12 cellular contexts compared by ENCODE assay signal in the genomic region with DNA sequence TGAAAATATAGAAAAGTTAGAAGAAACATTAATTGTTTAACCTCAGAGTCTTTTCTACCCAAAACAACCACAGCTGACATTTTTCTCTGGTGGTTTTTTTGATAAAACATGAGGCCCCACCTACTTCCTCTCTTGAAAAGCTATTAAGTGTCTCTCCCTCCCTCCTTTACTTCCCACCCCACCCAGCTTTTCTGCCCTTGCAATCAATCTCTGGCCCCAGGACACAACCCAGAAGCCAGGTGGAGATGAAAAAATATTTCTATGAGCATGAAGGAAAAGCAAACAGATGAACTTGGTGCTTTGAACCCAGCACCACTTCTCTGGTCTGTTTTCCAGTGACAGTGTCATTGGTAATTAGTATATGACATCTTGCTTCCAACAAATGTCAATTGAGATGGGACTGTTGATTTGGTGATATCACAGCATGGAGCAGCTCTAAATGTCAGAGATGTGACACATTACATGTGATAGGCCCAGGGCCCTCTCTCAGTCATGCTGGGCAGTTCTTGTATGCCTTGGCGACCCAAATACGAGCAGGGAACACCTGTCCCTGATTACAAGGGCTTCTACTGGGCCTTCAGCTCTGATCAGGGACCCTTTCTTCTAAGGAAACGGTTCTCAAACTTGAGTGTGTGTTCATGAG. TPM values are rescaled to one million over a fixed set of nuclear protein-coding genes. Genes with fewer than 3 reads are reported as not detected.
DNase-seq lines count a peak whose midpoint lies in the region; ATAC-seq and TF ChIP-seq lines count a peak whose summit lies in the region.
"Had no signal": no experiment of that assay in that cellular context is flagged by ENCODE, and none has a peak within 500 bp of the region (broad histone marks: within the 10 kb centered on the region; RNA-seq: fewer than 3 reads in every experiment).

No MANE protein-coding gene starts in this region.

- H3K4me3 Mint-ChIP-seq in activated naive CD8-positive, alpha-beta T cell treated with anti-CD3 and anti-CD28 coated beads, Interleukin-2, amount 50 U/mL, for 24 hours: peak overlapping the region; percentile 57
- no peak overlapping the region for H3K4me3 Mint-ChIP-seq in stimulated activated naive B cell treated with anti-CD40 and anti-IgM and Interleukin-4, amounts not matched to agents 10 μg/mL and 1 μg/mL and 100 μg/mL, for 72 hours

- peaks cover 10% of the 10 kb centered on the region for H3K36me3 Mint-ChIP-seq in activated naive CD8-positive, alpha-beta T cell treated with anti-CD3 and anti-CD28 coated beads, Interleukin-2, amount 50 U/mL, for 24 hours (ENCODE audit: low read depth)
- H3K36me3 Mint-ChIP-seq in stimulated activated naive B cell treated with anti-CD40 and anti-IgM and Interleukin-4, amounts not matched to agents 10 μg/mL and 1 μg/mL and 100 μg/mL, for 72 hours: peaks cover 12% of the 10 kb centered on the region in 2 donors

- H3K4me1 Mint-ChIP-seq in activated naive CD8-positive, alpha-beta T cell treated with anti-CD3 and anti-CD28 coated beads, Interleukin-2, amount 50 U/mL, for 24 hours: peaks cover 63% of the 10 kb centered on the region
- peaks cover 36 to 61% of the 10 kb centered on the region in 2 donors for H3K4me1 Mint-ChIP-seq in stimulated activated naive B cell treated with anti-CD40 and anti-IgM and Interleukin-4, amounts not matched to agents 10 μg/mL and 1 μg/mL and 100 μg/mL, for 72 hours

- H3K27ac Mint-ChIP-seq in activated naive CD8-positive, alpha-beta T cell treated with anti-CD3 and anti-CD28 coated beads, Interleukin-2, amount 50 U/mL, for 24 hours: peak overlapping the region; percentile 85
- H3K27ac Mint-ChIP-seq in stimulated activated naive B cell treated with anti-CD40 and anti-IgM and Interleukin-4, amounts not matched to agents 10 μg/mL and 1 μg/mL and 100 μg/mL, for 72 hours: peak overlapping the region; percentile 20

- H3K27me3 Mint-ChIP-seq in activated naive CD8-positive, alpha-beta T cell treated with anti-CD3 and anti-CD28 coated beads, Interleukin-2, amount 50 U/mL, for 24 hours: no peaks in the 10 kb centered on the region
- H3K27me3 Mint-ChIP-seq in stimulated activated naive B cell treated with anti-CD40 and anti-IgM and Interleukin-4, amounts not matched to agents 10 μg/mL and 1 μg/mL and 100 μg/mL, for 72 hours: no peaks in the 10 kb centered on the region

- H3K9me3 Mint-ChIP-seq in activated naive CD8-positive, alpha-beta T cell treated with anti-CD3 and anti-CD28 coated beads, Interleukin-2, amount 50 U/mL, for 24 hours: peaks cover 11% of the 10 kb centered on the region
- peaks cover 12 to 13% of the 10 kb centered on the region in 2 donors for H3K9me3 Mint-ChIP-seq in stimulated activated naive B cell treated with anti-CD40 and anti-IgM and Interleukin-4, amounts not matched to agents 10 μg/mL and 1 μg/mL and 100 μg/mL, for 72 hours

- no peak for TF ChIP-seq CTCF in omental fat pad (IDR thresholded peaks at IDR 0.05)

- peak; percentile 85 for ATAC-seq in activated naive CD8-positive, alpha-beta T cell treated with anti-CD3 and anti-CD28 coated beads, Interleukin-2, amount 50 U/mL, for 24 hours
- no peak for ATAC-seq in stimulated activated naive B cell treated with anti-CD40 and anti-IgM and Interleukin-4, amounts not matched to agents 10 μg/mL and 1 μg/mL and 100 μg/mL, for 72 hours (replicated peaks)
- ATAC-seq in HG03378 (IDR thresholded peaks at IDR 0.05; ENCODE audit: unreplicated experiment) (no peak), omental fat pad (ENCODE audit: low FRiP score) (no peak)

- DNase-seq in activated gamma-delta T cell treated with Interleukin-2 at 50 U/mL for 16 hours (peak; percentile 33), activated gamma-delta T cell (lab: John Stamatoyannopoulos, UW) (no peak), OCI-M1 (lab: John Stamatoyannopoulos, UW) (peak; percentile 78), HK-2 (ENCODE audit: unreplicated experiment) (no peak), omental fat pad (ENCODE audit: low spot score) (no peak)
- DNase-seq in activated naive CD8-positive, alpha-beta T cell treated with anti-CD3 and anti-CD28 coated beads, Interleukin-2, amount 50 U/mL, for 24 hours: no peak
- no peak for DNase-seq in stimulated activated naive B cell treated with anti-CD40 and anti-IgM and Interleukin-4, amounts not matched to agents 10 μg/mL and 1 μg/mL and 100 μg/mL, for 72 hours
- DNase-seq: activated effector memory CD4-positive, alpha-beta T cell treated with anti-CD3 and anti-CD28 coated beads, Interleukin-2, amount 50 U/mL, for 16 hours; IMR-90; NCI-H774 had no signal

RNA-seq across cellular contexts. Expression of a gene that starts 23.9 kb away (rescaled TPM):
- under 1 TPM in 1 of 4 donors, not detected in 3; 0.50 TPM for total RNA-seq in omental fat pad
- total RNA-seq: IMR-90, osteoblast had no signal

RNA-seq across cellular contexts. Expression of a gene that starts 33.0 kb away (rescaled TPM):
- total RNA-seq in omental fat pad: 10 to 100 TPM; 23.2 to 65.9 (median 44.4) TPM
- total RNA-seq: IMR-90 had no signal

Comparison
In these comparisons a context has a peak if more than half of its experiments do, and no peak if none do; other contexts are left out.
1. DNase-seq: peak in activated gamma-delta T cell treated with Interleukin-2 at 50 U/mL for 16 hours (single experiment) and OCI-M1 (single experiment); none in activated gamma-delta T cell (single experiment), activated naive CD8-positive, alpha-beta T cell treated with anti-CD3 and anti-CD28 coated beads, Interleukin-2, amount 50 U/mL, for 24 hours (single experiment), stimulated activated naive B cell treated with anti-CD40 and anti-IgM and Interleukin-4, amounts not matched to agents 10 μg/mL and 1 μg/mL and 100 μg/mL, for 72 hours (single experiment), HK-2 (single experiment) and omental fat pad (single experiment).